18 cellular contexts compared by ENCODE assay signal in genomic region chr3:169591159-169591951, GRCh38.
DNase-seq lines count a peak whose midpoint lies in the region; ATAC-seq, FAIRE-seq and TF ChIP-seq lines count a peak whose summit lies in the region.
"Had no signal": no experiment of that assay in that cellular context is flagged by ENCODE, and none has a peak within 500 bp of the region (broad histone marks: within the 10 kb centered on the region; RNA-seq: fewer than 3 reads in every experiment).

No MANE protein-coding gene starts in this region.

- H3K27ac ChIP-seq in coronary artery (peak overlapping the region; percentile 41 to 69), small intestine (ENCODE audit: low read depth in 1 of 2, low read length in 1 of 2) (no peak overlapping the region), PC-9 (no peak overlapping the region)
- H3K27ac ChIP-seq: 22Rv1, adrenal gland, VCaP had no signal

- H2AFZ ChIP-seq in PC-9 = no peak overlapping the region

- 26 to 64% (median 36%) methylated on average over 8 of the region's 8 CpGs for WGBS in small intestine, 3 donors

- H3K4me2 ChIP-seq in PC-9 = no peak overlapping the region

- ATAC-seq in HG02981 (IDR thresholded peaks at IDR 0.05; ENCODE audit: unreplicated experiment) = peak; percentile 43
- ATAC-seq in HG02884 (IDR thresholded peaks at IDR 0.05; ENCODE audit: unreplicated experiment) = no peak
- ATAC-seq: Panc1 had no signal

- DNase-seq in NCI-H1417 (lab: John Stamatoyannopoulos, UW) (peak in 2 of 3 experiments; percentile 13 to 64), NCI-H1417 treated with DMSO at 0.1 percent for 48 hours (lab: John Stamatoyannopoulos, UW) (no peak), coronary artery (ENCODE audit: low spot score) (no peak), small intestine (peak; percentile 82), H7 (no peak), PC-9 (no peak)
- DNase-seq: activated CD4-positive, alpha-beta memory T cell treated with anti-CD3 and anti-CD28 coated beads, Interleukin-2, amount 10 ng/mL, durations not matched to agents 7 days and 5 days; adrenal gland; C1 segment of cervical spinal cord; DMS53; erythroblast; NCI-H1105 treated with DMSO at 0.1 percent for 48 hours; NCI-H510A had no signal

- H3K9me2 ChIP-seq in PC-9 (ENCODE audit: insufficient read depth) = no peaks in the 10 kb centered on the region

- H3K36me3 ChIP-seq in small intestine (ENCODE audit: control insufficient read depth in 2 of 2, insufficient read depth in 2 of 2, low read length in 2 of 2) (no peaks in the 10 kb centered on the region), H7 (replicated peaks; ENCODE audit: control insufficient read depth, insufficient read depth, low read length) (no peaks in the 10 kb centered on the region), PC-9 (ENCODE audit: low read depth) (no peaks in the 10 kb centered on the region)
- H3K36me3 ChIP-seq: adrenal gland had no signal

- H3K9me3 ChIP-seq in small intestine (ENCODE audit: control insufficient read depth, low read depth) = no peaks in the 10 kb centered on the region
- no peaks in the 10 kb centered on the region for H3K9me3 ChIP-seq in PC-9 (ENCODE audit: insufficient read depth, low read depth)
- H3K9me3 ChIP-seq: adrenal gland had no signal

- CTCF ChIA-PET in PC-9 (lab: Charles Lee) = no interaction called here

- intact Hi-C loops in PC-9 (cut with micrococcal nuclease; ENCODE audit: unreplicated experiment) = no loop called here

- H3K4me3 ChIP-seq in coronary artery = no peak overlapping the region
- no peak overlapping the region for H3K4me3 ChIP-seq in small intestine (ENCODE audit: low read depth in 1 of 2, low read length in 2 of 2)
- no peak overlapping the region for H3K4me3 ChIP-seq in H7 (ENCODE audit: insufficient read depth, low read depth, low read length)
- no peak overlapping the region for H3K4me3 ChIP-seq in PC-9
- H3K4me3 ChIP-seq: adrenal gland had no signal

- POLR2A ChIA-PET in PC-9 (lab: Charles Lee; ENCODE audit: unreplicated experiment) = no interaction called here

- H4K20me1 ChIP-seq in PC-9 (ENCODE audit: insufficient read depth) = no peaks in the 10 kb centered on the region

- BruUV-seq in PC-9 (replicated peaks; lab: Mats Ljungman, UMichigan) = no TSS peak

- H3K27me3 ChIP-seq in small intestine (ENCODE audit: control insufficient read depth in 2 of 2, insufficient read depth in 2 of 2, low read length in 2 of 2) = no peaks in the 10 kb centered on the region
- H3K27me3 ChIP-seq in H7 (ENCODE audit: control insufficient read depth, insufficient read depth, low read length) = no peaks in the 10 kb centered on the region
- H3K27me3 ChIP-seq in PC-9 (ENCODE audit: insufficient read depth, low read depth) = no peaks in the 10 kb centered on the region
- H3K27me3 ChIP-seq: adrenal gland had no signal

- no peak for TF ChIP-seq CTCF in coronary artery (IDR thresholded peaks at IDR 0.05)
- no peak for TF ChIP-seq CTCF in PC-9 (conservative IDR thresholded peaks at IDR 0.05)

- no peaks in the 10 kb centered on the region for H3K79me2 ChIP-seq in PC-9 (ENCODE audit: low read depth)

- no peaks in the 10 kb centered on the region for H3F3A ChIP-seq in PC-9 (ENCODE audit: insufficient read depth, low read depth)

- H3K4me1 ChIP-seq in small intestine (ENCODE audit: control insufficient read depth in 2 of 2, insufficient read depth in 1 of 2, low read depth in 1 of 2, low read length in 1 of 2) = no peaks in the 10 kb centered on the region
- no peaks in the 10 kb centered on the region; the same call in 1 of the 2 replicates for H3K4me1 ChIP-seq in PC-9 (replicated peaks; ENCODE audit: insufficient read depth)
- H3K4me1 ChIP-seq: adrenal gland had no signal

- FAIRE-seq in small intestine (lab: Jason Lieb, UNC) = no peak

Comparison
In these comparisons a context has a peak if more than half of its experiments do, and no peak if none do; other contexts are left out.
1. DNase-seq: peak in NCI-H1417 (2 of 3) and small intestine (single experiment); none in NCI-H1417 treated with DMSO at 0.1 percent for 48 hours (single experiment), coronary artery (single experiment), H7 (single experiment) and PC-9 (0 of 2).
2. H3K27ac ChIP-seq: peak in coronary artery (2 of 2); none in small intestine (0 of 2) and PC-9 (single experiment).